ENCODE assay signal across 13 cellular contexts in the genomic region with DNA sequence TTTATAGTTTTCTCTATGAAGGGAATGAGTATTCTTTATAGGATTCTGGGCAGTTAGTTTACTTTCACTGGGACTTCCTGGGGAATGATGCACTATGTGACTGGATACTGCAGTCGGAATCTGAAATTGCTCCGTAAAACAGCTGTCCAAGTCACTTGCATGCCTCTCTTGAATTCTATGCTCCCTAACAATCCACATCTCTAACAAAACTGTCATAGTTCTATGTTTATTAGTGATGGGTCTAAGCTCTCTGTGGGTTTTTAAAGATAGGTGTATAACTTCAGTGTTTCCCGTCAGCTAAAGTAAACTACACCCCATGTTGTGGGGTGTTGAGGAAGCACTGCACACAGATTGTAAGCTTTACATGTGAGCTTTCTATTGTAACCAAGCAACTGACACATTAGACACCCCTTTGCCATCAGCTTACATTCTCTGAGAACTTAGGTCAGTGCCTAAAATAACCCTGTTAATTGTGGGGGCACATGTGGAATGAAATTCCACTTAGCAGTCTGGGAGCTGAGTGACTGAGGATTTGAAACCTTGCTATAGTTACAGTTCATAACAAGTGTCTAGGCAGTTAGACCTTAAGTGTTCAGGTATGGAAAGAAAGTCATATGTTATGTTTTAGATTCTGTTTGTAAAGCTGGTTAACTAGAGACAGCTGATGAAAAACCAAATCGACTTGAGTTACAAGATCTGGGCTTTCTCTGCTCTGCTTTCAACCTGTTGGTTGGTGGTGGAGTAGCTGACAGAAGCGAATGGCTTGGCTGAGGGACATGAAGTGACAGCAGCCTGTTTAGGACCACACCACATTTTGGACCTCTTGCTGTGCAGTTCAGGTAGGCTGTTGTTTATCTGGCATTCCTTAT.
DNase-seq lines count a peak whose midpoint lies in the region; TF ChIP-seq lines count a peak whose summit lies in the region.
"Had no signal": no experiment of that assay in that cellular context is flagged by ENCODE, and none has a peak within 500 bp of the region (broad histone marks: within the 10 kb centered on the region; RNA-seq: fewer than 3 reads in every experiment).

No MANE protein-coding gene starts in this region.

- no peak overlapping the region for H3K4me2 ChIP-seq in mesendoderm (ENCODE audit: low read length)

- no peaks in the 10 kb centered on the region for H3K4me1 ChIP-seq in mesendoderm (ENCODE audit: control insufficient read depth, low read depth, low read length)

- H3K27me3 Mint-ChIP-seq in HFFc6 (ENCODE audit: insufficient read depth): no peaks in the 10 kb centered on the region

- H2BK15ac ChIP-seq in mesendoderm (replicated peaks; ENCODE audit: low read depth): no peak overlapping the region

- H4K8ac ChIP-seq in mesendoderm (ENCODE audit: low read depth, low read length): no peak overlapping the region

- H3K79me2 ChIP-seq in mesendoderm (ENCODE audit: control insufficient read depth, insufficient read depth, low read length): no peaks in the 10 kb centered on the region

- no peak overlapping the region for H3K18ac ChIP-seq in mesendoderm (ENCODE audit: low read length)

- H3K4me3 Mint-ChIP-seq in HFFc6: peak overlapping the region; percentile 84
- H3K4me3 Mint-ChIP-seq: activated T-cell treated with anti-CD3 and anti-CD28 coated beads, Interleukin-2, amount 50 U/mL, for 24 hours; T-helper 1 cell treated with Interleukin-12 subunit alpha and Interleukin-12 subunit beta and Interleukin-4 antibody, amounts not matched to agents 30 μg/mL and 1 μg/mL, for 36 hours had no signal

- H3K23ac ChIP-seq in mesendoderm (ENCODE audit: low read length): no peak overlapping the region

- no peaks in the 10 kb centered on the region for H3K36me3 ChIP-seq in mesendoderm (ENCODE audit: control insufficient read depth, insufficient read depth, low read length)

- H2AK5ac ChIP-seq in mesendoderm (ENCODE audit: low read length): no peak overlapping the region

- peaks cover 72% of the 10 kb centered on the region for H3K4me1 Mint-ChIP-seq in HFFc6 (ENCODE audit: low read depth)

- peak overlapping the region; percentile 8 to 62 for H3K27ac ChIP-seq in coronary artery
- no peak overlapping the region for H3K27ac ChIP-seq in mesendoderm (ENCODE audit: low read depth, low read length)

- no peak overlapping the region for H3K4ac ChIP-seq in mesendoderm (ENCODE audit: low read depth, low read length)

- H3K9me3 Mint-ChIP-seq in HFFc6: no peaks in the 10 kb centered on the region
- H3K9me3 Mint-ChIP-seq: activated T-cell treated with anti-CD3 and anti-CD28 coated beads, Interleukin-2, amount 50 U/mL, for 24 hours; T-helper 1 cell treated with Interleukin-12 subunit alpha and Interleukin-12 subunit beta and Interleukin-4 antibody, amounts not matched to agents 30 μg/mL and 1 μg/mL, for 36 hours had no signal

- no peak overlapping the region for H3K56ac ChIP-seq in mesendoderm (ENCODE audit: low read length)

- no CpG with 5 or more reads among the region's 5 CpGs for WGBS in mesendoderm (ENCODE audit: extremely low coverage, insufficient coverage, low lambda C conversion rate)

- H3K27ac Mint-ChIP-seq in HFFc6: peak overlapping the region; percentile 96
- H3K27ac Mint-ChIP-seq: activated T-cell treated with anti-CD3 and anti-CD28 coated beads, Interleukin-2, amount 50 U/mL, for 24 hours; T-helper 1 cell treated with Interleukin-12 subunit alpha and Interleukin-12 subunit beta and Interleukin-4 antibody, amounts not matched to agents 30 μg/mL and 1 μg/mL, for 36 hours had no signal

- no peak overlapping the region for H2BK120ac ChIP-seq in mesendoderm (ENCODE audit: low read depth, low read length)

- no peak overlapping the region for H2BK5ac ChIP-seq in mesendoderm (ENCODE audit: low read length)

- TF ChIP-seq CTCF in HFFc6 (IDR thresholded peaks at IDR 0.05) (no peak), coronary artery (IDR thresholded peaks at IDR 0.05) (no peak)

- DNase-seq in HFFc6 (peak; percentile 83), coronary artery (ENCODE audit: low spot score) (no peak), mesendoderm (peak; percentile 24), superior temporal gyrus (ENCODE audit: extremely low spot score) (peak; percentile 81), C1 segment of cervical spinal cord (lab: John Stamatoyannopoulos, UW) (no peak), NCI-H1092 treated with DMSO at 0.1 percent for 48 hours (lab: John Stamatoyannopoulos, UW) (no peak)
- no peak for DNase-seq in NK-92 treated with Interleukin-12 subunit alpha and Interleukin-12 subunit beta, amount 100 ng/mL, for 24 hours (lab: John Stamatoyannopoulos, UW)
- DNase-seq: activated T-cell treated with anti-CD3 and anti-CD28 coated beads, Interleukin-2, amount 50 U/mL, for 24 hours; dermis blood vessel endothelial cell; mucosa of descending colon; NCI-H226; stimulated activated naive CD8-positive, alpha-beta T cell treated with anti-CD3 and anti-CD28 coated beads, Interleukin-15, Interleukin-2, amounts not matched to agents 100 U/mL and 50 U/mL, for 24 hours had no signal

- H3K4me3 ChIP-seq in coronary artery (peak overlapping the region; percentile 54), mesendoderm (ENCODE audit: low read length) (no peak overlapping the region)
- H3K4me3 ChIP-seq: mucosa of descending colon had no signal

- H3K79me1 ChIP-seq in mesendoderm (ENCODE audit: low read length): no peaks in the 10 kb centered on the region

- no peaks in the 10 kb centered on the region for H3K27me3 ChIP-seq in mesendoderm (ENCODE audit: insufficient read depth, low read length, poor library complexity)

- no peaks in the 10 kb centered on the region for H3K36me3 Mint-ChIP-seq in HFFc6 (ENCODE audit: low read depth)

- no peak overlapping the region for H4K5ac ChIP-seq in mesendoderm (ENCODE audit: low read length)

- no peak overlapping the region for H3K9ac ChIP-seq in mesendoderm (ENCODE audit: low read length)

Comparison
In these comparisons a context has a peak if more than half of its experiments do, and no peak if none do; other contexts are left out.
1. DNase-seq: peak in HFFc6 (single experiment), mesendoderm (single experiment) and superior temporal gyrus (single experiment); none in coronary artery (single experiment), NK-92 treated with Interleukin-12 subunit alpha and Interleukin-12 subunit beta, amount 100 ng/mL, for 24 hours (single experiment), C1 segment of cervical spinal cord (0 of 14) and NCI-H1092 treated with DMSO at 0.1 percent for 48 hours (single experiment).